8 cellular contexts compared by ENCODE assay signal in the genomic region with DNA sequence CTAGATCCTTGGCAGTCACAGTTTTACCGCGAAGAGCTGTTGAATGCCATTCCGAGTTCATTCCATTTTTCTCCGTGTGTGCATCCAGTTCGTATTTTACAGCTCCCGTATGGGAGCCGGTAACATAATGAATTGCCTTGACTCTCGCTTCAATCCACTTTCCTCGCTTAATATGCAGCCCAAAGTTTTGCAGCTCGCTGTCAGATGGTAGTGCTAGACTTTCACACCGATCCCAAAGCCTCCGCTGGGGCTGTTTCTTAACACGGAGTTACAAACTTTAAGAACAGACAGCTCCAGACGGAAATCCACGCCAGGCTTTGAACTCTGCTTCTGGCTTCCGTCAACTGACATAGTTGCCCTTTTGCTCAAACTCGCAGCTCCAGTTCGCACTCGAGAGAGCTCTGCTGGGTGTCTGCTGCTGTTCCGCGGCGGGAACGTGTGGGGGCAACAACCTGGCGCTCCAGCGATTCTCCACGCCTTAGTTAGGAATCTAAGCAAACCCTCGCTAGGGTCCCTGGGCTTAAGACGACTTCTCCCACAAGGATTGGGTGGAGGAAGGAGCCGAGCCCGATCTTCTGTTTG. TPM values are rescaled to one million over a fixed set of nuclear protein-coding genes. Genes with fewer than 3 reads are reported as not detected.
DNase-seq lines count a peak whose midpoint lies in the region; ATAC-seq, FAIRE-seq and TF ChIP-seq lines count a peak whose summit lies in the region.

No MANE protein-coding gene starts in this region.

- no peak overlapping the region for H3K4ac ChIP-seq in H1 (replicated peaks; ENCODE audit: insufficient read length, low read depth, low read length)

- no peaks in the 10 kb centered on the region for H3K36me3 Mint-ChIP-seq in activated CD8-positive, alpha-beta memory T cell treated with anti-CD3 and anti-CD28 coated beads, Interleukin-2, amount 10 ng/mL, durations not matched to agents 7 days and 5 days

- no peaks in the 10 kb centered on the region for H3K9me3 Mint-ChIP-seq in activated CD8-positive, alpha-beta memory T cell treated with anti-CD3 and anti-CD28 coated beads, Interleukin-2, amount 10 ng/mL, durations not matched to agents 7 days and 5 days (ENCODE audit: low read depth)

- 0 out of 2 replicates have a peak overlapping the region, but pooled peaks have one; percentile 53 for H2BK12ac ChIP-seq in H1 (ENCODE audit: low read depth, low read length)

- peak overlapping the region; percentile 84 for H3K56ac ChIP-seq in H1 (replicated peaks; ENCODE audit: insufficient read length, low read depth, low read length)

- no peak overlapping the region for H2BK20ac ChIP-seq in H1 (ENCODE audit: low read length)

- TF ChIP-seq POLR2A in H1 (IDR thresholded peaks at IDR 0.05; ENCODE audit: control extremely low read depth in 1 of 2, low read depth in 2 of 2, low read length in 2 of 2), result peak; percentile 23 to 62; a peak in 2 of 3 replicates

- H2AFZ ChIP-seq in H1 (ENCODE audit: low read length), result peak overlapping the region; percentile 74; the same call in 1 of the 2 replicates

- no peak overlapping the region for H3K14ac ChIP-seq in H1 (ENCODE audit: insufficient read length)

- no peak for TF ChIP-seq EP300 in H1 (IDR thresholded peaks at IDR 0.05; ENCODE audit: borderline replicate concordance in 1 of 2, low read depth in 2 of 2, low read length in 2 of 2)

- H4K8ac ChIP-seq in H1 (ENCODE audit: extremely low read depth, insufficient read depth, low read length), result peak overlapping the region; percentile 36; the same call in 1 of the 2 replicates

- TF ChIP-seq CTCF in GM10266 (IDR thresholded peaks at IDR 0.05; ENCODE audit: control insufficient read depth, insufficient read depth, low read depth, missing control alignments) (peak; percentile 13), H1 (IDR thresholded peaks at IDR 0.05; ENCODE audit: control extremely low read depth in 1 of 3, insufficient read depth in 1 of 3, low read depth in 1 of 3, low read length in 3 of 3) (peak in 1 of 3 experiments; percentile 2; a peak in 1 of 4 replicates)

- H3K36me3 ChIP-seq in H1 (ENCODE audit: control insufficient read depth in 2 of 4, insufficient read depth in 4 of 4, low read length in 3 of 4), result no peaks in the 10 kb centered on the region

- no peaks in the 10 kb centered on the region for H4K20me1 ChIP-seq in H1 (replicated peaks in 1 of 2; ENCODE audit: control insufficient read depth in 1 of 2, insufficient read depth in 2 of 2, low read length in 2 of 2)

- peak overlapping the region; percentile 89; the same call in 1 of the 2 replicates for H3K18ac ChIP-seq in H1 (ENCODE audit: extremely low read depth, low read length)

- H3K27ac ChIP-seq in H1 (ENCODE audit: low read depth, low read length), result peak overlapping the region; percentile 67

- CTCF ChIA-PET in activated CD8-positive, alpha-beta memory T cell treated with anti-CD3 and anti-CD28 coated beads, Interleukin-2, amount 10 ng/mL, durations not matched to agents 7 days and 5 days (lab: Charles Lee), result interaction anchor here (0.8 to 5.4 kb wide), 23 partner anchors 9 to 192 kb away, joined by 3 to 79 read pairs (median 5); a partner anchor contains a TSS
- CTCF ChIA-PET in H1 (lab: Charles Lee; ENCODE audit: partially characterized antibody), result interaction anchor here (0.6 to 5.1 kb wide), 15 partner anchors 9 to 123 kb away, joined by 3 to 41 read pairs (median 4); no protein-coding TSS in a partner anchor

- peak overlapping the region; percentile 56 to 95 (median 59) for H3K4me3 ChIP-seq in H1 (ENCODE audit: extremely low read depth in 1 of 4, insufficient read depth in 2 of 4, low read depth in 3 of 4, low read length in 4 of 4)

- peak; percentile 74 for FAIRE-seq in H1 (lab: Jason Lieb, UNC)

- H3K9ac ChIP-seq in H1 (replicated peaks in 1 of 4; ENCODE audit: extremely low read depth in 1 of 4, low read depth in 3 of 4, low read length in 3 of 4), result peak overlapping the region in 3 of 4 experiments; percentile 42 to 75 (median 65); a peak in 5 of 7 replicates

- no peaks in the 10 kb centered on the region for H3K27me3 Mint-ChIP-seq in activated CD8-positive, alpha-beta memory T cell treated with anti-CD3 and anti-CD28 coated beads, Interleukin-2, amount 10 ng/mL, durations not matched to agents 7 days and 5 days

- POLR2A ChIA-PET in H1 (lab: Charles Lee; ENCODE audit: partially characterized antibody), result interaction anchor here (0.8 to 14.4 kb wide), 11 partner anchors 10 to 208 kb away, joined by 3 to 118 read pairs (median 6); a partner anchor contains a TSS

- peak overlapping the region; percentile 70 for H2BK120ac ChIP-seq in H1 (replicated peaks; ENCODE audit: low read depth, low read length)

- H3K27ac Mint-ChIP-seq in activated CD8-positive, alpha-beta memory T cell treated with anti-CD3 and anti-CD28 coated beads, Interleukin-2, amount 10 ng/mL, durations not matched to agents 7 days and 5 days, result peak overlapping the region; percentile 98

- no peaks in the 10 kb centered on the region for H3K27me3 ChIP-seq in H1 (replicated peaks in 1 of 4; ENCODE audit: control insufficient read depth in 3 of 4, extremely low read depth in 1 of 4, insufficient read depth in 3 of 4, low read length in 3 of 4)

- H3K23ac ChIP-seq in H1 (ENCODE audit: insufficient read length), result no peak overlapping the region

- no peak overlapping the region for H2AK5ac ChIP-seq in H1 (ENCODE audit: low read depth, low read length)

- H4K5ac ChIP-seq in H1 (ENCODE audit: insufficient read length, low read depth, low read length), result peak overlapping the region; percentile 91

- H3K9me3 ChIP-seq in H1 (ENCODE audit: insufficient read depth in 2 of 2, low read depth in 1 of 2, low read length in 1 of 2), result no peaks in the 10 kb centered on the region

- H3K4me1 Mint-ChIP-seq in activated CD8-positive, alpha-beta memory T cell treated with anti-CD3 and anti-CD28 coated beads, Interleukin-2, amount 10 ng/mL, durations not matched to agents 7 days and 5 days, result peaks cover 32% of the 10 kb centered on the region

- H3K4me1 ChIP-seq in H1 (replicated peaks in 1 of 4; ENCODE audit: control insufficient read depth in 3 of 4, insufficient read depth in 4 of 4, low read length in 3 of 4), result peaks cover 9 to 14% (median 13%) of the 10 kb centered on the region in 4 experiments; a peak in 6 of 7 replicates

- DNase-seq in GM10266 (ENCODE audit: extremely low spot score), result peak; percentile 75
- peak; percentile 93 for DNase-seq in HT1080 (ENCODE audit: low read depth)
- peak; percentile 92 for DNase-seq in NOMO-1 treated with dmso at 0.1 percent for 144 hours (lab: John Stamatoyannopoulos, UW; ENCODE audit: unreplicated experiment)
- peak; percentile 92 for DNase-seq in activated CD8-positive, alpha-beta memory T cell treated with anti-CD3 and anti-CD28 coated beads, Interleukin-2, amount 10 ng/mL, durations not matched to agents 7 days and 5 days
- peak in 1 of 2 experiments; percentile 77 for DNase-seq in H1 (ENCODE audit: low read depth in 1 of 2, low spot score in 2 of 2)
- DNase-seq in medulla oblongata (ENCODE audit: extremely low spot score), result peak; percentile 93
- peak; percentile 46 to 62 (median 55) for DNase-seq in stimulated activated CD4-positive, alpha-beta T cell treated with anti-CD3 and anti-CD28 coated beads, TNF-alpha, amount 100 ng/mL, for 4 hours (ENCODE audit: low read depth in 3 of 3)

- WGBS in H1 (ENCODE audit: extremely low coverage in 1 of 2, insufficient coverage in 1 of 2, insufficient read length in 1 of 2, insufficient replicate concordance in 2 of 2, low coverage in 1 of 2, low lambda C conversion rate in 2 of 2, missing lambda C conversion rate in 1 of 2), 2 experiments, result 4% methylated on average over 30 of the region's 30 CpGs; no CpG with 5 or more reads in 1 of the 2 experiments

- peak; percentile 40 for ATAC-seq in activated CD8-positive, alpha-beta memory T cell treated with anti-CD3 and anti-CD28 coated beads, Interleukin-2, amount 10 ng/mL, durations not matched to agents 7 days and 5 days
- no peak for ATAC-seq in HG02852 (IDR thresholded peaks at IDR 0.05; ENCODE audit: unreplicated experiment)

- peak overlapping the region; percentile 71 for H4K91ac ChIP-seq in H1 (replicated peaks; ENCODE audit: insufficient read length, low read length)

- no peaks in the 10 kb centered on the region for H3K79me1 ChIP-seq in H1 (ENCODE audit: low read depth, low read length)

- peak overlapping the region; percentile 91 for H3K4me3 Mint-ChIP-seq in activated CD8-positive, alpha-beta memory T cell treated with anti-CD3 and anti-CD28 coated beads, Interleukin-2, amount 10 ng/mL, durations not matched to agents 7 days and 5 days

- peaks cover 10% of the 10 kb centered on the region for H3K23me2 ChIP-seq in H1 (ENCODE audit: low read depth, low read length)

- TF ChIP-seq RAD21 in H1 (IDR thresholded peaks at IDR 0.05 in 1 of 2, conservative IDR thresholded peaks at IDR 0.05 in 1 of 2; ENCODE audit: low read depth in 2 of 2, low read length in 2 of 2), result peak in 1 of 2 experiments; percentile 14; a peak in 1 of 4 replicates

- H2BK5ac ChIP-seq in H1 (ENCODE audit: low read depth, low read length), result peak overlapping the region; percentile 69

- H3K4me2 ChIP-seq in H1 (ENCODE audit: insufficient read depth in 1 of 2, low read depth in 2 of 2, low read length in 2 of 2), result peak overlapping the region; percentile 75 to 86

- H2BK15ac ChIP-seq in H1 (ENCODE audit: low read length), result no peak overlapping the region

- peaks cover 5 to 10% of the 10 kb centered on the region in 2 experiments; a peak in 2 of 4 replicates for H3K79me2 ChIP-seq in H1 (ENCODE audit: control insufficient read depth in 1 of 2, insufficient read depth in 2 of 2, low read length in 2 of 2)

TF ChIP-seq in H1, 55 proteins besides CTCF, POLR2A, EP300 and RAD21 (continues in another document):
- TF ChIP-seq TBP (IDR thresholded peaks at IDR 0.05; ENCODE audit: low read depth, low read length), result peak; percentile 50; the same call in 1 of the 2 replicates
- TF ChIP-seq RFX5 (IDR thresholded peaks at IDR 0.05; ENCODE audit: borderline replicate concordance, low read depth, low read length), result 0 out of 2 replicates have a peak, but pooled peaks have one; percentile 58

RNA-seq across cellular contexts. Expression of a gene that starts 3.5 kb away (rescaled TPM):
- 15.0 and 17.2 TPM in 2 replicates for total RNA-seq in HT1080 (2014; rRNA removed; shearing (Covaris generic))
- polyA plus RNA-seq in HT1080 (2015; cell fraction: cytosol; rRNA removed), result 24.1 and 30.5 TPM in 2 replicates
- polyA plus RNA-seq in HT1080 (2015; cell fraction: nucleus; rRNA removed), result 51.6 and 56.8 TPM in 2 replicates
- total RNA-seq in activated CD8-positive, alpha-beta memory T cell treated with anti-CD3 and anti-CD28 coated beads, Interleukin-2, amount 10 ng/mL, durations not matched to agents 7 days and 5 days, result 100 to 1,000 TPM in 1 of 2 experiments, 10 to 100 TPM in 1; 92.4 to 112 TPM
- 103 and 105 TPM in 2 replicates for total RNA-seq in H1 (2021; fragmentation: NEBNext Ultra II Directional; extraction: Animal tissue kit (Norgen Biotek cat#: 25700))
- polyA plus RNA-seq in H1 (2011; rRNA removed), result 52.1 and 86.7 TPM in 2 replicates
- 28.6 TPM for polyA plus RNA-seq in H1 (2011; cell fraction: cytosol; rRNA removed)
- 109 TPM for polyA plus RNA-seq in H1 (2011; cell fraction: nucleus; rRNA removed)
- polyA plus RNA-seq in H1 (2012, experiment 1 of 2), result 88.4 to 102 TPM (median 96.6 TPM) in 4 replicates
- 29.8 TPM for polyA plus RNA-seq in H1 (2012, experiment 2 of 2)
- 55.4 TPM for polyA plus RNA-seq in H1 (2013, experiment 1 of 2)
- 52.4 TPM for polyA plus RNA-seq in H1 (2013, experiment 2 of 2)
- 67.7 and 71.7 TPM in 2 replicates for polyA minus RNA-seq in H1 (2011; rRNA and poly(A)+ RNA removed)
- polyA minus RNA-seq in H1 (2011; cell fraction: cytosol; rRNA and poly(A)+ RNA removed), result 90.5 TPM
- polyA minus RNA-seq in H1 (2011; cell fraction: nucleus; rRNA and poly(A)+ RNA removed), result 63.8 TPM
